9 cellular contexts compared by ENCODE assay signal in genomic region chr1:235831148-235831547, GRCh38. TPM values are rescaled to one million over a fixed set of nuclear protein-coding genes. Genes with fewer than 3 reads are reported as not detected.
DNase-seq lines count a peak whose midpoint lies in the region; ATAC-seq, FAIRE-seq and TF ChIP-seq lines count a peak whose summit lies in the region.
"Had no signal": no experiment of that assay in that cellular context is flagged by ENCODE, and none has a peak within 500 bp of the region (broad histone marks: within the 10 kb centered on the region; RNA-seq: fewer than 3 reads in every experiment).

No MANE protein-coding gene starts in this region.

- no peak overlapping the region for H3K27ac ChIP-seq in kidney (ENCODE audit: low read depth in 2 of 2, low read length in 2 of 2)
- H3K27ac ChIP-seq: dorsolateral prefrontal cortex had no signal

- no peak overlapping the region for H3K4me3 ChIP-seq in astrocyte of the spinal cord (ENCODE audit: low read depth, low read length)
- H3K4me3 ChIP-seq in kidney (ENCODE audit: low read length in 2 of 2) = no peak overlapping the region
- H3K4me3 ChIP-seq: dorsolateral prefrontal cortex had no signal

- H3K9me3 Mint-ChIP-seq in immature natural killer cell = no peaks in the 10 kb centered on the region

- DNase-seq in ELR (ENCODE audit: low read depth) (peak; percentile 45), astrocyte of the spinal cord (ENCODE audit: low read depth, low spot score) (peak; percentile 61), kidney (no peak), NCI-H2029 (lab: John Stamatoyannopoulos, UW) (no peak), immature natural killer cell (no peak)
- peak; percentile 23 to 38 for DNase-seq in stimulated activated CD4-positive, alpha-beta T cell treated with anti-CD3 and anti-CD28 coated beads, Interleukin-4, amount 100 ng/mL, for 48 hours (ENCODE audit: low read depth in 2 of 2)

- FAIRE-seq in kidney (lab: Jason Lieb, UNC) = no peak

- H3K27ac Mint-ChIP-seq in immature natural killer cell = peak overlapping the region in 2 of 6 donors; percentile 24 to 30

- peaks cover 3 to 6% of the 10 kb centered on the region in 2 donors for H3K4me1 Mint-ChIP-seq in immature natural killer cell

- H3K9me3 ChIP-seq in kidney (ENCODE audit: control insufficient read depth in 1 of 2, low read length in 2 of 2) = no peaks in the 10 kb centered on the region

- TF ChIP-seq CTCF in astrocyte of the spinal cord (IDR thresholded peaks at IDR 0.05; ENCODE audit: low read depth, low read length) (no peak), kidney (IDR thresholded peaks at IDR 0.05; ENCODE audit: borderline replicate concordance, extremely low read depth, insufficient read depth) (no peak)

- H3K36me3 ChIP-seq in kidney (ENCODE audit: control insufficient read depth in 1 of 2, insufficient read depth in 2 of 2, low read length in 2 of 2) = no peaks in the 10 kb centered on the region

- H3K4me1 ChIP-seq in kidney (ENCODE audit: control insufficient read depth in 1 of 2, insufficient read depth in 1 of 2, low read depth in 1 of 2, low read length in 2 of 2) = no peaks in the 10 kb centered on the region

- peaks cover 4 to 15% (median 8%) of the 10 kb centered on the region in 3 donors for H3K36me3 Mint-ChIP-seq in immature natural killer cell

- no peak overlapping the region for H3K4me3 Mint-ChIP-seq in immature natural killer cell

- in situ Hi-C loops in astrocyte of the spinal cord (cut with HindIII; ENCODE audit: low sequenced_read_pairs) = no loop called here

- no peaks in the 10 kb centered on the region for H3K27me3 Mint-ChIP-seq in immature natural killer cell (ENCODE audit: low read depth in 3 of 3)

- intact Hi-C loops in kidney (cut with DNase I) = no loop called here

- no peak overlapping the region for H3K9ac ChIP-seq in kidney (ENCODE audit: low read length in 2 of 2)

- ATAC-seq in GM19468 (IDR thresholded peaks at IDR 0.05; ENCODE audit: extremely low read depth, unreplicated experiment) (peak; percentile 78), HG03520 (IDR thresholded peaks at IDR 0.05; ENCODE audit: unreplicated experiment) (peak; percentile 94)

RNA-seq across cellular contexts. Expression of gene LYST, which starts 35.6 kb away (rescaled TPM):
- total RNA-seq in kidney = 30.3 TPM
- polyA plus RNA-seq in kidney (ENCODE audit: insufficient read depth, low read depth, low replicate concordance) (4.6 TPM), immature natural killer cell (10 to 100 TPM; 21.8 to 39.3 (median 27.7) TPM)

Comparison
In these comparisons a context has a peak if more than half of its experiments do, and no peak if none do; other contexts are left out.
1. DNase-seq: peak in ELR (single experiment), astrocyte of the spinal cord (single experiment) and stimulated activated CD4-positive, alpha-beta T cell treated with anti-CD3 and anti-CD28 coated beads, Interleukin-4, amount 100 ng/mL, for 48 hours (2 of 2); none in kidney (single experiment), NCI-H2029 (single experiment) and immature natural killer cell (0 of 3).